8 cellular contexts compared by ENCODE assay signal in genomic region chr5:172175263-172175719, GRCh38. TPM values are rescaled to one million over a fixed set of nuclear protein-coding genes. Genes with fewer than 3 reads are reported as not detected.
DNase-seq lines count a peak whose midpoint lies in the region; ATAC-seq and TF ChIP-seq lines count a peak whose summit lies in the region.

No MANE protein-coding gene starts in this region.

- no peak overlapping the region for H3K27ac ChIP-seq in ovary

- WGBS in ovary, 3 donors: 73 to 78% (median 77%) methylated on average over 7 of the region's 7 CpGs

- H3K4me1 ChIP-seq in ovary (ENCODE audit: insufficient read depth): no peaks in the 10 kb centered on the region

- H3K27me3 ChIP-seq in ovary: no peaks in the 10 kb centered on the region

- H3K36me3 Mint-ChIP-seq in T-helper 1 cell treated with Interleukin-12 subunit alpha and Interleukin-12 subunit beta and Interleukin-4 antibody, amounts not matched to agents 30 μg/mL and 1 μg/mL, for 36 hours (ENCODE audit: low read depth): peaks cover 36% of the 10 kb centered on the region

- TF ChIP-seq CTCF in foreskin fibroblast (IDR thresholded peaks at IDR 0.05; ENCODE audit: low read depth, low read length): no peak
- TF ChIP-seq CTCF in ovary (IDR thresholded peaks at IDR 0.05): no peak

- H3K4me3 ChIP-seq in foreskin fibroblast (ENCODE audit: low read depth in 1 of 2, low read length in 2 of 2): no peak overlapping the region
- H3K4me3 ChIP-seq in ovary: no peak overlapping the region

- peaks cover 79% of the 10 kb centered on the region for H3K4me1 Mint-ChIP-seq in T-helper 1 cell treated with Interleukin-12 subunit alpha and Interleukin-12 subunit beta and Interleukin-4 antibody, amounts not matched to agents 30 μg/mL and 1 μg/mL, for 36 hours (ENCODE audit: low read depth)

- no peaks in the 10 kb centered on the region for H3K9me3 Mint-ChIP-seq in T-helper 1 cell treated with Interleukin-12 subunit alpha and Interleukin-12 subunit beta and Interleukin-4 antibody, amounts not matched to agents 30 μg/mL and 1 μg/mL, for 36 hours

- intact Hi-C loops in posterior vena cava (cut with DNase I) (no loop called here), ovary (cut with DNase I) (no loop called here)

- peak overlapping the region; percentile 90 for H3K4me3 Mint-ChIP-seq in T-helper 1 cell treated with Interleukin-12 subunit alpha and Interleukin-12 subunit beta and Interleukin-4 antibody, amounts not matched to agents 30 μg/mL and 1 μg/mL, for 36 hours

- no peaks in the 10 kb centered on the region for H3K36me3 ChIP-seq in ovary

- H3K27me3 Mint-ChIP-seq in T-helper 1 cell treated with Interleukin-12 subunit alpha and Interleukin-12 subunit beta and Interleukin-4 antibody, amounts not matched to agents 30 μg/mL and 1 μg/mL, for 36 hours (ENCODE audit: low read depth): no peaks in the 10 kb centered on the region

- ATAC-seq in GM19035 (IDR thresholded peaks at IDR 0.05; ENCODE audit: unreplicated experiment): peak; percentile 56
- peak; percentile 49 for ATAC-seq in HG03103 (IDR thresholded peaks at IDR 0.05; ENCODE audit: low read depth, unreplicated experiment)

- TF ChIP-seq POLR2A in ovary (IDR thresholded peaks at IDR 0.05): no peak

- DNase-seq in activated naive CD8-positive, alpha-beta T cell treated with anti-CD3 and anti-CD28 coated beads, Interleukin-2, amount 50 U/mL, for 16 hours (ENCODE audit: low read depth, low spot score): peak; percentile 71
- DNase-seq in posterior vena cava (ENCODE audit: low spot score) (peak; percentile 89), foreskin fibroblast (no peak), ovary (no peak), putamen (ENCODE audit: low spot score) (no peak)

- peak overlapping the region; percentile 91 for H3K27ac Mint-ChIP-seq in T-helper 1 cell treated with Interleukin-12 subunit alpha and Interleukin-12 subunit beta and Interleukin-4 antibody, amounts not matched to agents 30 μg/mL and 1 μg/mL, for 36 hours

- H3K9me3 ChIP-seq in ovary: no peaks in the 10 kb centered on the region

- no peak for TF ChIP-seq EP300 in ovary (IDR thresholded peaks at IDR 0.05)

RNA-seq across cellular contexts. Expression of gene STK10, which starts 12.7 kb away (rescaled TPM):
- total RNA-seq in posterior vena cava (10 to 100 TPM; 25.2 to 33.6 TPM), ovary (10 to 100 TPM in 4 of 7 donors, 1 to 10 TPM in 3; 7.6 to 15.5 (median 10.0) TPM)
- 1 to 10 TPM; 5.4 to 8.9 TPM for polyA plus RNA-seq in ovary

RNA-seq across cellular contexts. Expression of gene EFCAB9, which starts 18.7 kb away (rescaled TPM):
- total RNA-seq in posterior vena cava (not detected), ovary (not detected)
- polyA plus RNA-seq in ovary: not detected

Comparison
In these comparisons a context has a peak if more than half of its experiments do, and no peak if none do; other contexts are left out.
1. DNase-seq: peak in activated naive CD8-positive, alpha-beta T cell treated with anti-CD3 and anti-CD28 coated beads, Interleukin-2, amount 50 U/mL, for 16 hours (single experiment) and posterior vena cava (single experiment); none in foreskin fibroblast (0 of 2), ovary (0 of 5) and putamen (single experiment).